Comparison of ENCODE assay signal across 8 cellular contexts in the genomic region with DNA sequence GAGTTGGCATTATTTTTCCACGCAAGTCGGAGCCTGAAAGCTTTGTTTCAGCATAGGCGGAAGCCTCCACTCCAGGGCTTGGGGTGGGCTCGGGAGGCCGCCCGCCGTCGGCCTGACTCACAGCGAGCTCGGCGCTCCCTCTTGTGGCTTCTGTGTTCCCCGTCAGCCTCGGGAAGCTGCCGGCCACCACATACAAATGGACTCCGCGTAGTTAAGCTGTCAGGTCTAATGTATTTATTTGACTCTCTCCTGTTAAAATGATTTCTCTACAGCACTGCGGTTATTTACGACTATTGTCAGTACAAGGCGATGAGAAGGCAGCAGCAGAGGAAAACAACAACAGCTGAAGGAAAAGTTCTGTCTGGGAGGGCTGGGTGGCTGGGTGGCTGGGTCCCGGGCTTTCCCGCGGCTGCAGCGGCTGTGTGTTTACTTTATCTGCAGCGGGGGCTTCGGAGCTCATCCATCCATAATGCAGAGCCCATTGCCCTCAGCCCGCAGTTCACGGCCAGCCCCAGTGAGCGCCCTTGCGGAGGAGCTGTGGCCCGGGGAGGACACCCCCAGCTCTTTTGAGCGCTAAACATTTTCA.
DNase-seq lines count a peak whose midpoint lies in the region; ATAC-seq and TF ChIP-seq lines count a peak whose summit lies in the region.

No MANE protein-coding gene starts in this region.

- H3K4me3 ChIP-seq in brain microvascular endothelial cell (ENCODE audit: low read depth, low read length) = peak overlapping the region; percentile 44
- H3K4me3 ChIP-seq in skin epidermis = peak overlapping the region in 4 of 7 experiments; percentile 6 to 25 (median 12)

- in situ Hi-C loops in brain microvascular endothelial cell (cut with HindIII; ENCODE audit: low pct_ligation_motif_present, low sequenced_read_pairs) = no loop called here

- peaks cover 12% of the 10 kb centered on the region for H3K27me3 ChIP-seq in brain microvascular endothelial cell (replicated peaks)

- no peaks in the 10 kb centered on the region for H3K36me3 ChIP-seq in brain microvascular endothelial cell (replicated peaks)

- peak in 11 of 14 donors; percentile 21 to 71 (median 57) for DNase-seq in C1 segment of cervical spinal cord (lab: John Stamatoyannopoulos, UW)
- peak; percentile 72 for DNase-seq in NCI-H510A treated with DMSO at 0.1 percent for 48 hours (lab: John Stamatoyannopoulos, UW)
- DNase-seq in brain microvascular endothelial cell = peak; percentile 66
- peak; percentile 85 for DNase-seq in iPS-NIHi7 (ENCODE audit: extremely low spot score)
- no peak for DNase-seq in activated gamma-delta T cell treated with Interleukin-2 at 50 U/mL for 16 hours

- peak; percentile 89 for TF ChIP-seq CTCF in brain microvascular endothelial cell (IDR thresholded peaks at IDR 0.05; ENCODE audit: low read depth, low read length, missing control alignments)

- ATAC-seq in GM19035 (IDR thresholded peaks at IDR 0.05; ENCODE audit: unreplicated experiment) (peak; percentile 96), HG03432 (IDR thresholded peaks at IDR 0.05; ENCODE audit: unreplicated experiment) (peak; percentile 82)

- H3K27ac ChIP-seq in brain microvascular endothelial cell (no peak overlapping the region), skin epidermis (peak overlapping the region in 1 of 21 experiments; percentile 17)
